Comparison of ENCODE assay signal across 16 cellular contexts in genomic region chr6:121590941-121591340, GRCh38.
"Had no signal": no experiment of that assay in that cellular context is flagged by ENCODE, and none has a peak within 500 bp of the region (broad histone marks: within the 10 kb centered on the region; RNA-seq: fewer than 3 reads in every experiment).

No MANE protein-coding gene starts in this region.

- H3K4me3 ChIP-seq: hepatocyte, lung, smooth muscle cell, tibial artery, upper lobe of left lung, uterus had no signal

- ATAC-seq: left colon; left ventricle myocardium superior; right cardiac atrium; stimulated activated effector memory CD8-positive, alpha-beta T cell treated with anti-CD3 and anti-CD28 coated beads, Interleukin-12 subunit alpha, Interleukin-12 subunit beta, amount 100 ng/mL, for 72 hours had no signal

- H3K36me3 Mint-ChIP-seq: naive B cell; stimulated activated effector memory CD8-positive, alpha-beta T cell treated with anti-CD3 and anti-CD28 coated beads, Interleukin-12 subunit alpha, Interleukin-12 subunit beta, amount 100 ng/mL, for 72 hours had no signal

- H3K4me3 Mint-ChIP-seq: dendritic cell treated with granulocyte-macrophage colony-stimulating factor and Interleukin-4, amounts not matched to agents 40 ng/mL and 50 ng/mL, for 4 days; naive B cell; nephron; stimulated activated effector memory CD8-positive, alpha-beta T cell treated with anti-CD3 and anti-CD28 coated beads, Interleukin-12 subunit alpha, Interleukin-12 subunit beta, amount 100 ng/mL, for 72 hours; stimulated activated naive CD8-positive, alpha-beta T cell treated with anti-CD3 and anti-CD28 coated beads, Interleukin-15, Interleukin-2, amounts not matched to agents 100 ng/mL and 50 ng/mL, for 24 hours had no signal

- H3K4me1 Mint-ChIP-seq: naive B cell; stimulated activated effector memory CD8-positive, alpha-beta T cell treated with anti-CD3 and anti-CD28 coated beads, Interleukin-12 subunit alpha, Interleukin-12 subunit beta, amount 100 ng/mL, for 72 hours had no signal

- DNase-seq: foreskin melanocyte; left colon; left ventricle myocardium superior; naive B cell; right cardiac atrium; stimulated activated CD4-positive, alpha-beta T cell treated with anti-CD3 and anti-CD28 coated beads, Interleukin-2, amount 100 ng/mL, for 48 hours; tibial artery; upper lobe of left lung; uterus had no signal

- H3K9me3 Mint-ChIP-seq: dendritic cell treated with granulocyte-macrophage colony-stimulating factor and Interleukin-4, amounts not matched to agents 40 ng/mL and 50 ng/mL, for 4 days; nephron; stimulated activated naive CD8-positive, alpha-beta T cell treated with anti-CD3 and anti-CD28 coated beads, Interleukin-15, Interleukin-2, amounts not matched to agents 100 ng/mL and 50 ng/mL, for 24 hours had no signal

- H3K27ac Mint-ChIP-seq: dendritic cell treated with granulocyte-macrophage colony-stimulating factor and Interleukin-4, amounts not matched to agents 40 ng/mL and 50 ng/mL, for 4 days; naive B cell; stimulated activated effector memory CD8-positive, alpha-beta T cell treated with anti-CD3 and anti-CD28 coated beads, Interleukin-12 subunit alpha, Interleukin-12 subunit beta, amount 100 ng/mL, for 72 hours; stimulated activated naive CD8-positive, alpha-beta T cell treated with anti-CD3 and anti-CD28 coated beads, Interleukin-15, Interleukin-2, amounts not matched to agents 100 ng/mL and 50 ng/mL, for 24 hours had no signal

- H3K27me3 Mint-ChIP-seq: dendritic cell treated with granulocyte-macrophage colony-stimulating factor and Interleukin-4, amounts not matched to agents 40 ng/mL and 50 ng/mL, for 4 days; naive B cell; stimulated activated naive CD8-positive, alpha-beta T cell treated with anti-CD3 and anti-CD28 coated beads, Interleukin-15, Interleukin-2, amounts not matched to agents 100 ng/mL and 50 ng/mL, for 24 hours had no signal
